13 cellular contexts compared by ENCODE assay signal in genomic region chr2:25256486-25256875, GRCh38.
DNase-seq lines count a peak whose midpoint lies in the region; ATAC-seq and TF ChIP-seq lines count a peak whose summit lies in the region.
"Had no signal": no experiment of that assay in that cellular context is flagged by ENCODE, and none has a peak within 500 bp of the region (broad histone marks: within the 10 kb centered on the region; RNA-seq: fewer than 3 reads in every experiment).

No MANE protein-coding gene starts in this region.

- peaks cover 41% of the 10 kb centered on the region for H3K4me1 ChIP-seq in mesodermal cell (ENCODE audit: control insufficient read depth, insufficient read depth, low read length, poor library complexity, severe bottlenecking)
- H3K4me1 ChIP-seq in prostate gland (replicated peaks): peaks cover 5% of the 10 kb centered on the region

- no peaks in the 10 kb centered on the region for H3K9me3 ChIP-seq in mesodermal cell (ENCODE audit: control insufficient read depth, low read length)
- H3K9me3 ChIP-seq in prostate gland: no peaks in the 10 kb centered on the region
- H3K9me3 ChIP-seq: gastrocnemius medialis had no signal

- intact Hi-C loops in prostate gland (cut with DNase I): no loop called here

- H3K27me3 Mint-ChIP-seq in activated naive CD4-positive, alpha-beta T cell treated with anti-CD3 and anti-CD28 coated beads, Interleukin-2, amount 50 U/mL, for 24 hours: no peaks in the 10 kb centered on the region
- no peaks in the 10 kb centered on the region for H3K27me3 Mint-ChIP-seq in activated naive CD4-positive, alpha-beta T cell treated with anti-CD3 and anti-CD28 coated beads, Interleukin-2, amount 10 ng/mL, durations not matched to agents 7 days and 5 days
- H3K27me3 Mint-ChIP-seq in activated naive CD8-positive, alpha-beta T cell treated with anti-CD3 and anti-CD28 coated beads for 36 hours: no peaks in the 10 kb centered on the region
- H3K27me3 Mint-ChIP-seq in natural killer cell treated with Interleukin-12 subunit alpha and Interleukin-12 subunit beta and Interleukin-15 and Interleukin-18, amount 100 ng/mL, for 72 hours: no peaks in the 10 kb centered on the region

- peaks cover 28% of the 10 kb centered on the region for H3K4me1 Mint-ChIP-seq in activated naive CD4-positive, alpha-beta T cell treated with anti-CD3 and anti-CD28 coated beads, Interleukin-2, amount 50 U/mL, for 24 hours
- peaks cover 16% of the 10 kb centered on the region for H3K4me1 Mint-ChIP-seq in activated naive CD4-positive, alpha-beta T cell treated with anti-CD3 and anti-CD28 coated beads, Interleukin-2, amount 10 ng/mL, durations not matched to agents 7 days and 5 days
- peaks cover 43% of the 10 kb centered on the region for H3K4me1 Mint-ChIP-seq in activated naive CD8-positive, alpha-beta T cell treated with anti-CD3 and anti-CD28 coated beads for 36 hours
- H3K4me1 Mint-ChIP-seq in natural killer cell treated with Interleukin-12 subunit alpha and Interleukin-12 subunit beta and Interleukin-15 and Interleukin-18, amount 100 ng/mL, for 72 hours (ENCODE audit: low read depth in 2 of 2): peaks cover 4 to 11% of the 10 kb centered on the region in 2 donors

- H3K27me3 ChIP-seq in prostate gland (replicated peaks; ENCODE audit: insufficient read depth): no peaks in the 10 kb centered on the region
- H3K27me3 ChIP-seq: gastrocnemius medialis had no signal

- H3K4me3 Mint-ChIP-seq in activated naive CD4-positive, alpha-beta T cell treated with anti-CD3 and anti-CD28 coated beads, Interleukin-2, amount 50 U/mL, for 24 hours: no peak overlapping the region
- H3K4me3 Mint-ChIP-seq in activated naive CD4-positive, alpha-beta T cell treated with anti-CD3 and anti-CD28 coated beads, Interleukin-2, amount 10 ng/mL, durations not matched to agents 7 days and 5 days: no peak overlapping the region
- no peak overlapping the region for H3K4me3 Mint-ChIP-seq in activated naive CD8-positive, alpha-beta T cell treated with anti-CD3 and anti-CD28 coated beads for 36 hours
- no peak overlapping the region for H3K4me3 Mint-ChIP-seq in natural killer cell treated with Interleukin-12 subunit alpha and Interleukin-12 subunit beta and Interleukin-15 and Interleukin-18, amount 100 ng/mL, for 72 hours

- ATAC-seq in natural killer cell treated with Interleukin-12 subunit alpha and Interleukin-12 subunit beta and Interleukin-15 and Interleukin-18, amount 100 ng/mL, for 72 hours: no peak
- no peak for ATAC-seq in GM18858 (IDR thresholded peaks at IDR 0.05; ENCODE audit: unreplicated experiment)

- H3K36me3 ChIP-seq in mesodermal cell (ENCODE audit: control insufficient read depth, insufficient read depth, low read length) (no peaks in the 10 kb centered on the region), prostate gland (no peaks in the 10 kb centered on the region)

- H3K27ac Mint-ChIP-seq in activated naive CD4-positive, alpha-beta T cell treated with anti-CD3 and anti-CD28 coated beads, Interleukin-2, amount 50 U/mL, for 24 hours: peak overlapping the region; percentile 89
- no peak overlapping the region for H3K27ac Mint-ChIP-seq in activated naive CD4-positive, alpha-beta T cell treated with anti-CD3 and anti-CD28 coated beads, Interleukin-2, amount 10 ng/mL, durations not matched to agents 7 days and 5 days
- peak overlapping the region; percentile 55 for H3K27ac Mint-ChIP-seq in activated naive CD8-positive, alpha-beta T cell treated with anti-CD3 and anti-CD28 coated beads for 36 hours
- no peak overlapping the region for H3K27ac Mint-ChIP-seq in natural killer cell treated with Interleukin-12 subunit alpha and Interleukin-12 subunit beta and Interleukin-15 and Interleukin-18, amount 100 ng/mL, for 72 hours

- no peak overlapping the region for H3K4me3 ChIP-seq in mesodermal cell (ENCODE audit: extremely low read depth, insufficient read depth, low read length, poor library complexity, severe bottlenecking)
- no peak overlapping the region for H3K4me3 ChIP-seq in prostate gland
- H3K4me3 ChIP-seq: gastrocnemius medialis had no signal

- WGBS in mesodermal cell (ENCODE audit: insufficient coverage in 2 of 2), 2 experiments: 82 to 92% methylated on average over 1 of the region's 2 CpGs
- 81% methylated on average over 2 of the region's 2 CpGs for WGBS in prostate gland

- TF ChIP-seq POLR2A in prostate gland (IDR thresholded peaks at IDR 0.05): no peak

- TF ChIP-seq CTCF in prostate gland (IDR thresholded peaks at IDR 0.05): no peak

- H3K36me3 Mint-ChIP-seq in activated naive CD4-positive, alpha-beta T cell treated with anti-CD3 and anti-CD28 coated beads, Interleukin-2, amount 50 U/mL, for 24 hours: peaks cover 7% of the 10 kb centered on the region
- H3K36me3 Mint-ChIP-seq in activated naive CD4-positive, alpha-beta T cell treated with anti-CD3 and anti-CD28 coated beads, Interleukin-2, amount 10 ng/mL, durations not matched to agents 7 days and 5 days: peaks cover 38% of the 10 kb centered on the region
- peaks cover 38% of the 10 kb centered on the region for H3K36me3 Mint-ChIP-seq in activated naive CD8-positive, alpha-beta T cell treated with anti-CD3 and anti-CD28 coated beads for 36 hours
- H3K36me3 Mint-ChIP-seq in natural killer cell treated with Interleukin-12 subunit alpha and Interleukin-12 subunit beta and Interleukin-15 and Interleukin-18, amount 100 ng/mL, for 72 hours: no peaks in the 10 kb centered on the region

- DNase-seq in activated naive CD4-positive, alpha-beta T cell treated with anti-CD3 and anti-CD28 coated beads, Interleukin-2, amount 10 ng/mL, durations not matched to agents 7 days and 5 days: no peak
- no peak for DNase-seq in activated naive CD8-positive, alpha-beta T cell treated with anti-CD3 and anti-CD28 coated beads for 36 hours
- DNase-seq in substantia nigra (lab: John Stamatoyannopoulos, UW) (no peak), prostate gland (ENCODE audit: low spot score) (no peak)
- no peak for DNase-seq in natural killer cell treated with Interleukin-12 subunit alpha and Interleukin-12 subunit beta and Interleukin-15 and Interleukin-18, amount 100 ng/mL, for 72 hours (ENCODE audit: low spot score)
- DNase-seq: activated CD8-positive, alpha-beta memory T cell treated with anti-CD3 and anti-CD28 coated beads for 24 hours; KG1; NCI-H226; SIG-M5 had no signal

- CTCF ChIA-PET in activated naive CD4-positive, alpha-beta T cell treated with anti-CD3 and anti-CD28 coated beads, Interleukin-2, amount 10 ng/mL, durations not matched to agents 7 days and 5 days (lab: Charles Lee): no interaction called here

- H3K27ac ChIP-seq in mesodermal cell (ENCODE audit: low read depth, low read length, severe bottlenecking): peak overlapping the region; percentile 85
- peak overlapping the region; percentile 49 for H3K27ac ChIP-seq in substantia nigra (ENCODE audit: low read depth, low read length, poor library complexity, severe bottlenecking)
- no peak overlapping the region for H3K27ac ChIP-seq in prostate gland

- H3K9me3 Mint-ChIP-seq in activated naive CD4-positive, alpha-beta T cell treated with anti-CD3 and anti-CD28 coated beads, Interleukin-2, amount 50 U/mL, for 24 hours: no peaks in the 10 kb centered on the region
- H3K9me3 Mint-ChIP-seq in activated naive CD4-positive, alpha-beta T cell treated with anti-CD3 and anti-CD28 coated beads, Interleukin-2, amount 10 ng/mL, durations not matched to agents 7 days and 5 days: no peaks in the 10 kb centered on the region
- H3K9me3 Mint-ChIP-seq in activated naive CD8-positive, alpha-beta T cell treated with anti-CD3 and anti-CD28 coated beads for 36 hours: no peaks in the 10 kb centered on the region
- no peaks in the 10 kb centered on the region for H3K9me3 Mint-ChIP-seq in natural killer cell treated with Interleukin-12 subunit alpha and Interleukin-12 subunit beta and Interleukin-15 and Interleukin-18, amount 100 ng/mL, for 72 hours

Comparison
In these comparisons a context has a peak if more than half of its experiments do, and no peak if none do; other contexts are left out.
1. H3K27ac Mint-ChIP-seq: peak in activated naive CD4-positive, alpha-beta T cell treated with anti-CD3 and anti-CD28 coated beads, Interleukin-2, amount 50 U/mL, for 24 hours (single experiment) and activated naive CD8-positive, alpha-beta T cell treated with anti-CD3 and anti-CD28 coated beads for 36 hours (single experiment); none in activated naive CD4-positive, alpha-beta T cell treated with anti-CD3 and anti-CD28 coated beads, Interleukin-2, amount 10 ng/mL, durations not matched to agents 7 days and 5 days (single experiment) and natural killer cell treated with Interleukin-12 subunit alpha and Interleukin-12 subunit beta and Interleukin-15 and Interleukin-18, amount 100 ng/mL, for 72 hours (0 of 2).
2. H3K27ac ChIP-seq: peak in mesodermal cell (single experiment) and substantia nigra (single experiment); none in prostate gland (0 of 2).